Comparison of ENCODE assay signal across 16 cellular contexts in the genomic region with DNA sequence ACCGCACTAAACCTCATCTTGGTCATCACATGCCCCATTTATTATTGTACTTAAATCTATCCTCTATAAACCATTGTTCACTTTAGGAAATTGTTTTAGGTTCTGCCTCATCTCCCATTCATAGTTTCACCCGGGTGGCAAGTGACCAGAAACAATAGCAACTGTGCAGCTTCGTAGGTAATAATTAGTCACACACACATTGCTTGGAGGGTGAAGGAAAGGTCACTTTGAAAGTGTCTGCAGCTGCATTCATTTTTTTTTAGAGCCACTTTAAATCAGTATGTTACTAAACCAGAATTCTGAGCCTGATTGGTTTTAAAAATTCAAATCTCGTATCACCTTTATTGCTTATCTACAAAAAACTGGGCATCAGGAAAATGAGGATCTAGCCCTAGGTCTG.
A peak's percentile ranks its signal among the peaks of the same experiment; 100 is the strongest.
DNase-seq lines count a peak whose midpoint lies in the region; TF ChIP-seq lines count a peak whose summit lies in the region.
"Had no signal": no experiment of that assay in that cellular context is flagged by ENCODE, and none has a peak within 500 bp of the region (broad histone marks: within the 10 kb centered on the region; RNA-seq: fewer than 3 reads in every experiment).

No MANE protein-coding gene starts in this region.

- H3K9me3 ChIP-seq in A673 (ENCODE audit: low read depth, low read length, poor library complexity, severe bottlenecking) (no peaks in the 10 kb centered on the region), testis (no peaks in the 10 kb centered on the region)
- H3K9me3 ChIP-seq: lower lobe of right lung, neutrophil, Peyer's patch had no signal

- TF ChIP-seq CTCF in astrocyte of the spinal cord (IDR thresholded peaks at IDR 0.05; ENCODE audit: low read depth, low read length) (no peak), A673 (conservative IDR thresholded peaks at IDR 0.05; ENCODE audit: low read depth, low read length) (no peak), testis (IDR thresholded peaks at IDR 0.05) (no peak)

- DNase-seq in EH (ENCODE audit: low read depth) (peak; percentile 43), astrocyte of the spinal cord (ENCODE audit: low read depth, low spot score) (peak; percentile 26), mucosa of gallbladder (ENCODE audit: low spot score) (peak; percentile 17), A673 (ENCODE audit: low spot score) (no peak), testis (no peak), cortex of kidney (lab: John Stamatoyannopoulos, UW) (no peak), cerebellar nuclear complex (lab: John Stamatoyannopoulos, UW) (no peak)
- DNase-seq: CD4-positive, CD25-positive, alpha-beta regulatory T cell; effector memory CD4-positive, alpha-beta T cell; lower lobe of right lung; MM.1S; NCI-H446; Peyer's patch; stimulated activated CD4-positive, alpha-beta T cell treated with anti-CD3 and anti-CD28 coated beads, Interleukin-12 subunit alpha, Interleukin-12 subunit beta, amount 100 ng/mL, for 4 hours had no signal

- peak; percentile 78 for TF ChIP-seq EP300 in Ishikawa (IDR thresholded peaks at IDR 0.05; ENCODE audit: borderline replicate concordance)

- H3K4me1 ChIP-seq in A673 (ENCODE audit: insufficient read depth, low read length, poor library complexity, severe bottlenecking) = no peaks in the 10 kb centered on the region
- H3K4me1 ChIP-seq in testis = no peaks in the 10 kb centered on the region
- H3K4me1 ChIP-seq: Peyer's patch had no signal

- H3K27me3 ChIP-seq in A673 (replicated peaks; ENCODE audit: insufficient read depth, low read depth, low read length, poor library complexity) = peaks cover 56% of the 10 kb centered on the region
- H3K27me3 ChIP-seq in testis = no peaks in the 10 kb centered on the region
- H3K27me3 ChIP-seq: neutrophil, Peyer's patch had no signal

- H3K27ac ChIP-seq in A673 (ENCODE audit: low read depth, low read length, poor library complexity, severe bottlenecking) = no peak overlapping the region
- no peak overlapping the region for H3K27ac ChIP-seq in testis
- H3K27ac ChIP-seq: lower lobe of right lung, neutrophil, Peyer's patch had no signal

- H3K4me3 ChIP-seq in astrocyte of the spinal cord (ENCODE audit: low read depth, low read length) = no peak overlapping the region
- no peak overlapping the region for H3K4me3 ChIP-seq in A673 (ENCODE audit: low read depth, low read length, poor library complexity, severe bottlenecking)
- H3K4me3 ChIP-seq in testis = no peak overlapping the region
- H3K4me3 ChIP-seq: lower lobe of right lung, Peyer's patch had no signal

- CTCF ChIA-PET in A673 (lab: Charles Lee) = no interaction called here

- intact Hi-C loops in A673 (cut with micrococcal nuclease; ENCODE audit: unreplicated experiment) = no loop called here
- intact Hi-C loops in testis (cut with DNase I; ENCODE audit: low total_unique reads) = no loop called here

- BruUV-seq in A673 (replicated peaks; lab: Mats Ljungman, UMichigan) = no TSS peak

- in situ Hi-C loops in astrocyte of the spinal cord (cut with HindIII; ENCODE audit: low sequenced_read_pairs) = no loop called here

- 76 to 83% methylated on average over 4 of the region's 4 CpGs for WGBS in testis, 2 donors

- 0 out of 2 replicates have a peak, but pooled peaks have one; percentile 5 for TF ChIP-seq RAD21 in Ishikawa (IDR thresholded peaks at IDR 0.05; ENCODE audit: low read depth)

- no peaks in the 10 kb centered on the region for H3K36me3 ChIP-seq in A673 (ENCODE audit: insufficient read depth, low read length, poor library complexity, severe bottlenecking)
- H3K36me3 ChIP-seq in testis (ENCODE audit: low read depth, missing control alignments) = no peaks in the 10 kb centered on the region
- H3K36me3 ChIP-seq: lower lobe of right lung, neutrophil, Peyer's patch had no signal

- POLR2A ChIA-PET in A673 (lab: Charles Lee; ENCODE audit: low non-redundant PET) = no interaction called here

- TF ChIP-seq POLR2A in testis (IDR thresholded peaks at IDR 0.05) = no peak

TF ChIP-seq in Ishikawa, 13 proteins besides CTCF, POLR2A, EP300 and RAD21:
- TF ChIP-seq NFIC (IDR thresholded peaks at IDR 0.05) = peak; percentile 68
- TF ChIP-seq, protein P1, sequence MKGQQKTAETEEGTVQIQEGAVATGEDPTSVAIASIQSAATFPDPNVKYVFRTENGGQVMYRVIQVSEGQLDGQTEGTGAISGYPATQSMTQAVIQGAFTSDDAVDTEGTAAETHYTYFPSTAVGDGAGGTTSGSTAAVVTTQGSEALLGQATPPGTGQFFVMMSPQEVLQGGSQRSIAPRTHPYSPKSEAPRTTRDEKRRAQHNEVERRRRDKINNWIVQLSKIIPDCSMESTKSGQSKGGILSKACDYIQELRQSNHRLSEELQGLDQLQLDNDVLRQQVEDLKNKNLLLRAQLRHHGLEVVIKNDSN (IDR thresholded peaks at IDR 0.05) = no peak
- no peak for TF ChIP-seq TAF1 (IDR thresholded peaks at IDR 0.05; ENCODE audit: low read depth)
- no peak for TF ChIP-seq CREB1 (IDR thresholded peaks at IDR 0.05; ENCODE audit: low read depth)
- peak; percentile 64 for TF ChIP-seq TEAD4 (IDR thresholded peaks at IDR 0.05)
- TF ChIP-seq, protein P2, sequence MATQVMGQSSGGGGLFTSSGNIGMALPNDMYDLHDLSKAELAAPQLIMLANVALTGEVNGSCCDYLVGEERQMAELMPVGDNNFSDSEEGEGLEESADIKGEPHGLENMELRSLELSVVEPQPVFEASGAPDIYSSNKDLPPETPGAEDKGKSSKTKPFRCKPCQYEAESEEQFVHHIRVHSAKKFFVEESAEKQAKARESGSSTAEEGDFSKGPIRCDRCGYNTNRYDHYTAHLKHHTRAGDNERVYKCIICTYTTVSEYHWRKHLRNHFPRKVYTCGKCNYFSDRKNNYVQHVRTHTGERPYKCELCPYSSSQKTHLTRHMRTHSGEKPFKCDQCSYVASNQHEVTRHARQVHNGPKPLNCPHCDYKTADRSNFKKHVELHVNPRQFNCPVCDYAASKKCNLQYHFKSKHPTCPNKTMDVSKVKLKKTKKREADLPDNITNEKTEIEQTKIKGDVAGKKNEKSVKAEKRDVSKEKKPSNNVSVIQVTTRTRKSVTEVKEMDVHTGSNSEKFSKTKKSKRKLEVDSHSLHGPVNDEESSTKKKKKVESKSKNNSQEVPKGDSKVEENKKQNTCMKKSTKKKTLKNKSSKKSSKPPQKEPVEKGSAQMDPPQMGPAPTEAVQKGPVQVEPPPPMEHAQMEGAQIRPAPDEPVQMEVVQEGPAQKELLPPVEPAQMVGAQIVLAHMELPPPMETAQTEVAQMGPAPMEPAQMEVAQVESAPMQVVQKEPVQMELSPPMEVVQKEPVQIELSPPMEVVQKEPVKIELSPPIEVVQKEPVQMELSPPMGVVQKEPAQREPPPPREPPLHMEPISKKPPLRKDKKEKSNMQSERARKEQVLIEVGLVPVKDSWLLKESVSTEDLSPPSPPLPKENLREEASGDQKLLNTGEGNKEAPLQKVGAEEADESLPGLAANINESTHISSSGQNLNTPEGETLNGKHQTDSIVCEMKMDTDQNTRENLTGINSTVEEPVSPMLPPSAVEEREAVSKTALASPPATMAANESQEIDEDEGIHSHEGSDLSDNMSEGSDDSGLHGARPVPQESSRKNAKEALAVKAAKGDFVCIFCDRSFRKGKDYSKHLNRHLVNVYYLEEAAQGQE (IDR thresholded peaks at IDR 0.05; ENCODE audit: low read depth) = no peak
- TF ChIP-seq YY1 (IDR thresholded peaks at IDR 0.05; ENCODE audit: low read depth) = no peak
- TF ChIP-seq ZBTB7A (IDR thresholded peaks at IDR 0.05; ENCODE audit: low read depth) = no peak
- 0 out of 2 replicates have a peak, but pooled peaks have one; percentile 9 for TF ChIP-seq CEBPB (IDR thresholded peaks at IDR 0.05)
- TF ChIP-seq EGR1 (IDR thresholded peaks at IDR 0.05) = no peak
- peak; percentile 69; the same call in 1 of the 2 replicates for TF ChIP-seq FOXM1 (IDR thresholded peaks at IDR 0.05; ENCODE audit: borderline replicate concordance, low read depth)
- TF ChIP-seq, protein P3, sequence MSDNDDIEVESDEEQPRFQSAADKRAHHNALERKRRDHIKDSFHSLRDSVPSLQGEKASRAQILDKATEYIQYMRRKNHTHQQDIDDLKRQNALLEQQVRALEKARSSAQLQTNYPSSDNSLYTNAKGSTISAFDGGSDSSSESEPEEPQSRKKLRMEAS (IDR thresholded peaks at IDR 0.05) = no peak
- peak; percentile 82 for TF ChIP-seq TCF12 (IDR thresholded peaks at IDR 0.05; ENCODE audit: low read depth)
TF ChIP-seq in Ishikawa: peak in this region for 5.

Comparison
In these comparisons a context has a peak if more than half of its experiments do, and no peak if none do; other contexts are left out.
1. DNase-seq: peak in EH (single experiment), astrocyte of the spinal cord (single experiment) and mucosa of gallbladder (single experiment); none in A673 (single experiment), testis (single experiment), cortex of kidney (single experiment) and cerebellar nuclear complex (0 of 2).